In the genomic region with DNA sequence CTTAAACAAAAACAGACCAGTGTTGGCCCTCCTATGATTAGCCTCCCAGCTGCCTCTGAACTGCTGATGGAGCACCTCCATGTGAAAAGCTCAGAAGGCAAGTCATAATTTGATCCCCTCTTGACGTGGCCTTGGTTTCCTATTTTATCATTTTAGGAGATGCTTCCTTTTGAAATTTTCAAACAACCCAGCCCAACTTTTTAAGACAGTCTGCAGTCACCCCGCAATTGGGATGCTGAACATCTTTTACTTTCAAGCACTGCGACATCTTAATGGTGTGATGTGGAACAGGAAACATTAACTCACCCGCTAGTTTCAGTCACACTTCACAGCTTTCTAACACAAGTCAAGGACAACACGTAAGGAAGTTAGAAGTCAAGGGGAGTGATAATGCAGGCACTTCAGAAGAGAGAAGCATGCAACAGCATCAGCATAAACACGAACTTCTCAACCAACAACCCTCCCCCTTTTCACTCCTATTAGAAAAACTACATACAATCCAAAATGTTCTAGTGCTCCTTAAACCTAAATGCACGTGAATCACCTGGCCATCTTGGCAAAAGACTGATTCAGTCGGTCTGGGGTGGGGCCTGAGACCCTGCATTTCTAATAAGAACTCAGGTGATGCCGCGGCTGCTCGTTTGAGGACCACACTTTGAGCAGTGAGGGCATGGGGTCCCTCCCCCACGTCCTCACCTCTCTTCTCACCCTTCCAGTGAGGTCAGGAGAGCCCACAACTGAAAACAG, we compare ENCODE assay signal across 8 cellular contexts.
DNase-seq lines count a peak whose midpoint lies in the region; ATAC-seq, FAIRE-seq and TF ChIP-seq lines count a peak whose summit lies in the region.

No MANE protein-coding gene starts in this region.

- FAIRE-seq in astrocyte (lab: Jason Lieb, UNC) = no peak

- no peaks in the 10 kb centered on the region for H3K9me3 Mint-ChIP-seq in CD8-positive, alpha-beta T cell
- H3K9me3 Mint-ChIP-seq in astrocyte (ENCODE audit: unreplicated experiment) = no peaks in the 10 kb centered on the region

- H3K27ac ChIP-seq in CD8-positive, alpha-beta T cell (ENCODE audit: low read depth, low read length) = peak overlapping the region; percentile 67
- H3K27ac ChIP-seq in astrocyte (ENCODE audit: low read depth, low read length) = no peak overlapping the region
- no peak overlapping the region for H3K27ac ChIP-seq in testis

- H3K4me1 ChIP-seq in CD8-positive, alpha-beta T cell (ENCODE audit: insufficient read depth, low read length) = peaks cover 86% of the 10 kb centered on the region
- H3K4me1 ChIP-seq in astrocyte (ENCODE audit: insufficient read depth, low read length) = peaks cover 25% of the 10 kb centered on the region
- no peaks in the 10 kb centered on the region for H3K4me1 ChIP-seq in testis

- peak overlapping the region; percentile 1 for H3K4me3 ChIP-seq in CD8-positive, alpha-beta T cell (ENCODE audit: low read depth, low read length)
- H3K4me3 ChIP-seq in astrocyte (ENCODE audit: insufficient read depth, low read depth, low read length) = no peak overlapping the region
- H3K4me3 ChIP-seq in testis = no peak overlapping the region

- no peaks in the 10 kb centered on the region for H3K27me3 ChIP-seq in CD8-positive, alpha-beta T cell (ENCODE audit: insufficient read depth, low read length)
- H3K27me3 ChIP-seq in astrocyte (ENCODE audit: insufficient read depth, low read length) = no peaks in the 10 kb centered on the region
- no peaks in the 10 kb centered on the region for H3K27me3 ChIP-seq in testis

- H3K9ac ChIP-seq in astrocyte (ENCODE audit: low read length) = no peak overlapping the region

- no peak overlapping the region for H2AFZ ChIP-seq in astrocyte (ENCODE audit: low read depth, low read length)

- peak overlapping the region; percentile 20 for H3K4me3 Mint-ChIP-seq in CD8-positive, alpha-beta T cell
- no peak overlapping the region for H3K4me3 Mint-ChIP-seq in astrocyte (ENCODE audit: unreplicated experiment)

- TF ChIP-seq CTCF in CD8-positive, alpha-beta T cell (IDR thresholded peaks at IDR 0.05) = no peak
- no peak for TF ChIP-seq CTCF in astrocyte (IDR thresholded peaks at IDR 0.05; ENCODE audit: insufficient read depth, low read depth, low read length)
- TF ChIP-seq CTCF in testis (IDR thresholded peaks at IDR 0.05) = no peak

- H3K4me1 Mint-ChIP-seq in CD8-positive, alpha-beta T cell (ENCODE audit: low read depth) = peaks cover 91% of the 10 kb centered on the region
- peaks cover 39% of the 10 kb centered on the region for H3K4me1 Mint-ChIP-seq in astrocyte (ENCODE audit: low read depth, unreplicated experiment)

- TF ChIP-seq POLR2A in testis (IDR thresholded peaks at IDR 0.05) = no peak

- H3K36me3 Mint-ChIP-seq in CD8-positive, alpha-beta T cell = peaks cover 32% of the 10 kb centered on the region
- peaks cover 11% of the 10 kb centered on the region for H3K36me3 Mint-ChIP-seq in astrocyte (ENCODE audit: low read depth, unreplicated experiment)

- H3K27me3 Mint-ChIP-seq in CD8-positive, alpha-beta T cell (ENCODE audit: low read depth) = no peaks in the 10 kb centered on the region
- H3K27me3 Mint-ChIP-seq in astrocyte (ENCODE audit: low read depth, unreplicated experiment) = no peaks in the 10 kb centered on the region

- no peaks in the 10 kb centered on the region for H3K9me3 ChIP-seq in CD8-positive, alpha-beta T cell (ENCODE audit: low read length)
- H3K9me3 ChIP-seq in astrocyte (ENCODE audit: insufficient read depth, low read depth, low read length) (no peaks in the 10 kb centered on the region), testis (no peaks in the 10 kb centered on the region)

- H3K36me3 ChIP-seq in CD8-positive, alpha-beta T cell (ENCODE audit: insufficient read depth, low read length) = no peaks in the 10 kb centered on the region
- H3K36me3 ChIP-seq in astrocyte (ENCODE audit: insufficient read depth, low read length) = no peaks in the 10 kb centered on the region
- H3K36me3 ChIP-seq in testis (ENCODE audit: low read depth, missing control alignments) = no peaks in the 10 kb centered on the region

- CTCF ChIA-PET in CD8-positive, alpha-beta T cell (lab: Charles Lee) = interaction anchor here (0.9 to 1.9 kb wide), 4 partner anchors 20 to 74 kb away, joined by 3 to 5 read pairs (median 4); no protein-coding TSS in a partner anchor

- peaks cover 77% of the 10 kb centered on the region for H3K79me2 ChIP-seq in astrocyte (ENCODE audit: insufficient read depth, low read length)

- ATAC-seq in CD8-positive, alpha-beta T cell = peak; percentile 85
- ATAC-seq in GM19455 (IDR thresholded peaks at IDR 0.05; ENCODE audit: unreplicated experiment) = peak; percentile 89
- peak; percentile 89 for ATAC-seq in HG03457 (IDR thresholded peaks at IDR 0.05; ENCODE audit: unreplicated experiment)
- no peak for ATAC-seq in left lobe of liver

- peak overlapping the region; percentile 98 for H3K27ac Mint-ChIP-seq in CD8-positive, alpha-beta T cell
- peak overlapping the region; percentile 18 for H3K27ac Mint-ChIP-seq in astrocyte (ENCODE audit: unreplicated experiment)

- peak in 3 of 7 experiments; percentile 38 to 68 (median 59) for DNase-seq in CD8-positive, alpha-beta T cell
- DNase-seq in astrocyte (ENCODE audit: low read depth) (no peak), NCI-H2081 (lab: John Stamatoyannopoulos, UW) (no peak), left lobe of liver (ENCODE audit: low spot score) (no peak), NCI-H82 (lab: John Stamatoyannopoulos, UW) (no peak), testis (no peak)

- WGBS in testis, 2 donors = 81 to 84% methylated on average over 12 of the region's 12 CpGs

- POLR2A ChIA-PET in CD8-positive, alpha-beta T cell (lab: Charles Lee) = interaction anchor here (0.7 to 2.2 kb wide), 7 partner anchors 11 to 73 kb away, joined by 3 to 6 read pairs (median 3); no protein-coding TSS in a partner anchor

- intact Hi-C loops in CD8-positive, alpha-beta T cell (cut with DNase I, micrococcal nuclease) = loop anchor here (1.0 to 2.0 kb wide), 3 partner anchors 10 to 71 kb away; no protein-coding TSS in a partner anchor
- intact Hi-C loops in testis (cut with DNase I; ENCODE audit: low total_unique reads) = no loop called here

- peaks cover 80% of the 10 kb centered on the region for H4K20me1 ChIP-seq in astrocyte (ENCODE audit: insufficient read depth, low read length)

- no peak overlapping the region for H3K4me2 ChIP-seq in astrocyte (ENCODE audit: low read length)
